20 cellular contexts compared by ENCODE assay signal in genomic region chr12:49889361-49890095, GRCh38. TPM values are rescaled to one million over a fixed set of nuclear protein-coding genes. Genes with fewer than 3 reads are reported as not detected.
DNase-seq lines count a peak whose midpoint lies in the region; ATAC-seq, FAIRE-seq and TF ChIP-seq lines count a peak whose summit lies in the region.
"Had no signal": no experiment of that assay in that cellular context is flagged by ENCODE, and none has a peak within 500 bp of the region (broad histone marks: within the 10 kb centered on the region; RNA-seq: fewer than 3 reads in every experiment).

No MANE protein-coding gene starts in this region.

- H2BK120ac ChIP-seq in H1 (replicated peaks; ENCODE audit: low read depth, low read length) = no peak overlapping the region
- H2BK120ac ChIP-seq in trophoblast cell (ENCODE audit: insufficient read depth, low read length, poor library complexity) = no peak overlapping the region

- FAIRE-seq in H1 (lab: Jason Lieb, UNC) = no peak
- FAIRE-seq: A549, HTR-8/SVneo, K562 had no signal

- H2BK5ac ChIP-seq in H1 (ENCODE audit: low read depth, low read length) (no peak overlapping the region), trophoblast cell (ENCODE audit: low read depth, low read length, poor library complexity) (no peak overlapping the region)

- H4K20me1 ChIP-seq in Karpas-422 (ENCODE audit: insufficient read depth, low read depth, low read length) (no peaks in the 10 kb centered on the region), H1 (replicated peaks in 1 of 2; ENCODE audit: control insufficient read depth in 1 of 2, insufficient read depth in 2 of 2, low read length in 2 of 2) (no peaks in the 10 kb centered on the region)

- no peak overlapping the region for H4K12ac ChIP-seq in trophoblast cell (ENCODE audit: low read depth, low read length)

- H2AK5ac ChIP-seq in H1 (ENCODE audit: low read depth, low read length) (no peak overlapping the region), trophoblast cell (ENCODE audit: low read length) (no peak overlapping the region)

- peaks cover 92% of the 10 kb centered on the region for H3K4me1 ChIP-seq in Karpas-422 (ENCODE audit: low read length)
- peaks cover 0 to 21% (median 10%) of the 10 kb centered on the region in 4 experiments; a peak in 6 of 7 replicates for H3K4me1 ChIP-seq in H1 (replicated peaks in 1 of 4; ENCODE audit: control insufficient read depth in 3 of 4, insufficient read depth in 4 of 4, low read length in 3 of 4)
- H3K4me1 ChIP-seq in trophoblast cell (ENCODE audit: control insufficient read depth in 1 of 2, insufficient read depth in 2 of 2, low read length in 2 of 2) = no peaks in the 10 kb centered on the region

- H3K18ac ChIP-seq in H1 (ENCODE audit: extremely low read depth, low read length) (no peak overlapping the region), trophoblast cell (ENCODE audit: low read length) (no peak overlapping the region)

- no peaks in the 10 kb centered on the region; the same call in 1 of the 2 replicates for H3K23me2 ChIP-seq in H1 (ENCODE audit: low read depth, low read length)

- no peak overlapping the region for H2BK20ac ChIP-seq in H1 (ENCODE audit: low read length)

- no peak for TF ChIP-seq EP300 in H1 (IDR thresholded peaks at IDR 0.05; ENCODE audit: borderline replicate concordance in 1 of 2, low read depth in 2 of 2, low read length in 2 of 2)

- H4K5ac ChIP-seq in H1 (ENCODE audit: insufficient read length, low read depth, low read length) = no peak overlapping the region

- 93% methylated on average over 10 of the region's 10 CpGs; no CpG with 5 or more reads in 1 of the 2 experiments for WGBS in H1 (ENCODE audit: extremely low coverage in 1 of 2, insufficient coverage in 1 of 2, insufficient read length in 1 of 2, insufficient replicate concordance in 2 of 2, low coverage in 1 of 2, low lambda C conversion rate in 2 of 2, missing lambda C conversion rate in 1 of 2), 2 experiments
- WGBS in trophoblast cell (ENCODE audit: extremely low coverage, insufficient coverage, insufficient read length) = no CpG with 5 or more reads among the region's 10 CpGs

- H3K79me1 ChIP-seq in H1 (ENCODE audit: low read depth, low read length) (no peaks in the 10 kb centered on the region; the same call in 1 of the 2 replicates), trophoblast cell (ENCODE audit: low read length) (no peaks in the 10 kb centered on the region)

- no peak for TF ChIP-seq POLR2A in H1 (IDR thresholded peaks at IDR 0.05; ENCODE audit: control extremely low read depth in 1 of 2, low read depth in 2 of 2, low read length in 2 of 2)

- H4K91ac ChIP-seq in H1 (replicated peaks; ENCODE audit: insufficient read length, low read length) = no peak overlapping the region
- no peak overlapping the region for H4K91ac ChIP-seq in trophoblast cell (ENCODE audit: low read depth, low read length)

- H3K4me3 ChIP-seq in Karpas-422 (ENCODE audit: low read length) = no peak overlapping the region
- H3K4me3 ChIP-seq in H1 (ENCODE audit: extremely low read depth in 1 of 4, insufficient read depth in 2 of 4, low read depth in 3 of 4, low read length in 4 of 4) = no peak overlapping the region
- peak overlapping the region; percentile 54 for H3K4me3 ChIP-seq in trophoblast cell (ENCODE audit: low read depth, low read length)
- H3K4me3 ChIP-seq: A549, K562, MG63, SK-N-MC had no signal

- peak overlapping the region; percentile 35 for H3K4me2 ChIP-seq in Karpas-422 (ENCODE audit: low read depth, low read length, poor library complexity, severe bottlenecking)
- H3K4me2 ChIP-seq in H1 (ENCODE audit: insufficient read depth in 1 of 2, low read depth in 2 of 2, low read length in 2 of 2) = no peak overlapping the region
- no peak overlapping the region for H3K4me2 ChIP-seq in trophoblast cell (ENCODE audit: low read length)
- H3K4me2 ChIP-seq: A549 had no signal

- H3K23ac ChIP-seq in H1 (ENCODE audit: insufficient read length) (no peak overlapping the region), trophoblast cell (ENCODE audit: low read length) (no peak overlapping the region)

- no peaks in the 10 kb centered on the region for H3K9me2 ChIP-seq in Karpas-422 (replicated peaks; ENCODE audit: insufficient read depth, low read length)

- H4K8ac ChIP-seq in H1 (ENCODE audit: extremely low read depth, insufficient read depth, low read length) = no peak overlapping the region
- H4K8ac ChIP-seq in trophoblast cell (ENCODE audit: low read depth, low read length) = no peak overlapping the region

- ATAC-seq in HG03039 (IDR thresholded peaks at IDR 0.05; ENCODE audit: unreplicated experiment) (no peak), HG02981 (IDR thresholded peaks at IDR 0.05; ENCODE audit: unreplicated experiment) (no peak)
- ATAC-seq: A549, HCT116, Panc1 had no signal

- no peaks in the 10 kb centered on the region for H3K79me2 ChIP-seq in Karpas-422 (ENCODE audit: low read length)
- H3K79me2 ChIP-seq in H1 (ENCODE audit: control insufficient read depth in 1 of 2, insufficient read depth in 2 of 2, low read length in 2 of 2) = no peaks in the 10 kb centered on the region
- no peaks in the 10 kb centered on the region for H3K79me2 ChIP-seq in trophoblast cell (ENCODE audit: control insufficient read depth, insufficient read depth, low read length, poor library complexity)

- H3K4ac ChIP-seq in H1 (replicated peaks; ENCODE audit: insufficient read length, low read depth, low read length) (no peak overlapping the region), trophoblast cell (ENCODE audit: low read depth, low read length) (no peak overlapping the region)

- TF ChIP-seq CTCF in 22Rv1 (IDR thresholded peaks at IDR 0.05) (no peak), H1 (IDR thresholded peaks at IDR 0.05; ENCODE audit: control extremely low read depth in 1 of 3, insufficient read depth in 1 of 3, low read depth in 1 of 3, low read length in 3 of 3) (no peak)

- H2BK12ac ChIP-seq in H1 (ENCODE audit: low read depth, low read length) (0 out of 2 replicates have a peak overlapping the region, but pooled peaks have one; percentile 5), trophoblast cell (ENCODE audit: low read length) (no peak overlapping the region)

- H3K36me3 ChIP-seq in Karpas-422 (ENCODE audit: insufficient read depth, low read length) = peaks cover 4% of the 10 kb centered on the region; the same call in 1 of the 2 replicates
- H3K36me3 ChIP-seq in H1 (ENCODE audit: control insufficient read depth in 2 of 4, insufficient read depth in 4 of 4, low read length in 3 of 4) = no peaks in the 10 kb centered on the region
- H3K36me3 ChIP-seq in trophoblast cell (ENCODE audit: control insufficient read depth in 1 of 2, insufficient read depth in 2 of 2, low read length in 2 of 2) = no peaks in the 10 kb centered on the region
- H3K36me3 ChIP-seq: MG63 had no signal

- CTCF ChIA-PET in H1 (lab: Charles Lee; ENCODE audit: partially characterized antibody) = interaction anchor here (0.9 to 4.3 kb wide), 10 partner anchors 8 to 246 kb away, joined by 3 to 16 read pairs (median 4); no protein-coding TSS in a partner anchor

- H3K27me3 ChIP-seq in Karpas-422 (ENCODE audit: low read length) (no peaks in the 10 kb centered on the region), H1 (replicated peaks in 1 of 4; ENCODE audit: control insufficient read depth in 3 of 4, extremely low read depth in 1 of 4, insufficient read depth in 3 of 4, low read length in 3 of 4) (no peaks in the 10 kb centered on the region), trophoblast cell (ENCODE audit: insufficient read depth, low read length) (no peaks in the 10 kb centered on the region)

- no peak for TF ChIP-seq RAD21 in H1 (IDR thresholded peaks at IDR 0.05 in 1 of 2, conservative IDR thresholded peaks at IDR 0.05 in 1 of 2; ENCODE audit: low read depth in 2 of 2, low read length in 2 of 2)

- DNase-seq in Karpas-422 = no peak
- no peak for DNase-seq in H1 (ENCODE audit: low read depth in 1 of 2, low spot score in 2 of 2)
- DNase-seq in trophoblast cell = no peak
- no peak for DNase-seq in glomerular visceral epithelial cell (ENCODE audit: extremely low spot score)
- DNase-seq: AML-193, C1 segment of cervical spinal cord, GOT3, MG63, NCI-H446 treated with DMSO at 0.1 percent for 48 hours had no signal

- H2AFZ ChIP-seq in Karpas-422 (ENCODE audit: low read length) (no peak overlapping the region), H1 (ENCODE audit: low read length) (no peak overlapping the region), trophoblast cell (ENCODE audit: insufficient read depth, low read length, poor library complexity) (no peak overlapping the region)

- H3K9ac ChIP-seq in Karpas-422 (ENCODE audit: low read length) (peak overlapping the region; percentile 51), H1 (replicated peaks in 1 of 4; ENCODE audit: extremely low read depth in 1 of 4, low read depth in 3 of 4, low read length in 3 of 4) (no peak overlapping the region), trophoblast cell (ENCODE audit: low read length) (no peak overlapping the region)

- no peaks in the 10 kb centered on the region for H3K9me3 ChIP-seq in Karpas-422 (ENCODE audit: low read length)
- no peaks in the 10 kb centered on the region for H3K9me3 ChIP-seq in H1 (ENCODE audit: insufficient read depth in 2 of 2, low read depth in 1 of 2, low read length in 1 of 2)
- H3K9me3 ChIP-seq in trophoblast cell (ENCODE audit: insufficient read depth, low read depth, low read length) = no peaks in the 10 kb centered on the region
- H3K9me3 ChIP-seq: A549, MG63 had no signal

- no peak overlapping the region for H3K56ac ChIP-seq in H1 (replicated peaks; ENCODE audit: insufficient read length, low read depth, low read length)

- peak overlapping the region; percentile 87 for H3K27ac ChIP-seq in 22Rv1
- H3K27ac ChIP-seq in Karpas-422 (ENCODE audit: low read length) = peak overlapping the region; percentile 64
- H3K27ac ChIP-seq in H1 (ENCODE audit: low read depth, low read length) = no peak overlapping the region
- no peak overlapping the region for H3K27ac ChIP-seq in trophoblast cell (ENCODE audit: low read depth, low read length)
- H3K27ac ChIP-seq: RWPE1, SK-N-MC had no signal

- POLR2A ChIA-PET in H1 (lab: Charles Lee; ENCODE audit: partially characterized antibody) = interaction anchor here (2.0 kb wide), 1 partner anchor 11 kb away, joined by 8 read pairs; no protein-coding TSS in a partner anchor

- H2BK15ac ChIP-seq in H1 (ENCODE audit: low read length) = no peak overlapping the region

- H3K14ac ChIP-seq in H1 (ENCODE audit: insufficient read length) (no peak overlapping the region), trophoblast cell (ENCODE audit: low read length) (no peak overlapping the region)

RNA-seq across cellular contexts. Expression of gene FAIM2, which starts 14.2 kb away (rescaled TPM):
- total RNA-seq in Karpas-422 (2014; rRNA removed; shearing (Covaris generic); ENCODE audit: low replicate concordance) = 27.4 and 49.8 TPM in 2 replicates
- 0.89 and 1.4 TPM in 2 replicates for total RNA-seq in H1 (2021; fragmentation: NEBNext Ultra II Directional; extraction: Animal tissue kit (Norgen Biotek cat#: 25700))
- polyA plus RNA-seq in H1 (2011; rRNA removed) = 1.3 and 3.1 TPM in 2 replicates
- polyA plus RNA-seq in H1 (2011; cell fraction: cytosol; rRNA removed) = 1.2 TPM
- 3.7 TPM for polyA plus RNA-seq in H1 (2011; cell fraction: nucleus; rRNA removed)
- 0.22 to 1.3 TPM (median 0.64 TPM) in 4 replicates for polyA plus RNA-seq in H1 (2012, experiment 1 of 2)
- 0.18 TPM for polyA plus RNA-seq in H1 (2012, experiment 2 of 2)
- polyA plus RNA-seq in H1 (2013, experiment 1 of 2) = 0.39 TPM
- 0.33 TPM for polyA plus RNA-seq in H1 (2013, experiment 2 of 2)
- polyA minus RNA-seq in H1 (2011; rRNA and poly(A)+ RNA removed) = 1.2 and 2.2 TPM in 2 replicates
- 2.2 TPM for polyA minus RNA-seq in H1 (2011; cell fraction: cytosol; rRNA and poly(A)+ RNA removed)
- polyA minus RNA-seq in H1 (2011; cell fraction: nucleus; rRNA and poly(A)+ RNA removed) = 0.70 TPM
- not detected in 2 replicates for polyA plus RNA-seq in trophoblast cell (2013)
- total RNA-seq: G401, K562 had no signal

RNA-seq across cellular contexts. Expression of gene BCDIN3D, which starts 46.6 kb away (rescaled TPM):
- 5.8 and 10.2 TPM in 2 replicates for total RNA-seq in Karpas-422 (2014; rRNA removed; shearing (Covaris generic); ENCODE audit: low replicate concordance)
- 2.4 and 2.5 TPM in 2 replicates for total RNA-seq in H1 (2021; fragmentation: NEBNext Ultra II Directional; extraction: Animal tissue kit (Norgen Biotek cat#: 25700))
- polyA plus RNA-seq in H1 (2011; rRNA removed) = 1.6 TPM in 2 replicates
- 2.0 TPM for polyA plus RNA-seq in H1 (2011; cell fraction: cytosol; rRNA removed)
- polyA plus RNA-seq in H1 (2011; cell fraction: nucleus; rRNA removed) = 1.5 TPM
- 1.7 to 3.4 TPM (median 2.0 TPM) in 4 replicates for polyA plus RNA-seq in H1 (2012, experiment 1 of 2)
- 1.7 TPM for polyA plus RNA-seq in H1 (2012, experiment 2 of 2)
- 2.2 TPM for polyA plus RNA-seq in H1 (2013, experiment 1 of 2)
- 2.5 TPM for polyA plus RNA-seq in H1 (2013, experiment 2 of 2)
- 2.4 and 2.7 TPM in 2 replicates for polyA minus RNA-seq in H1 (2011; rRNA and poly(A)+ RNA removed)
- 0.59 TPM for polyA minus RNA-seq in H1 (2011; cell fraction: cytosol; rRNA and poly(A)+ RNA removed)
- polyA minus RNA-seq in H1 (2011; cell fraction: nucleus; rRNA and poly(A)+ RNA removed) = 1.3 TPM
- 1.9 and 2.1 TPM in 2 replicates for polyA plus RNA-seq in trophoblast cell (2013)

Comparison
In these comparisons a context has a peak if more than half of its experiments do, and no peak if none do; other contexts are left out.
1. H3K27ac ChIP-seq: peak in 22Rv1 (single experiment) and Karpas-422 (single experiment); none in H1 (single experiment) and trophoblast cell (single experiment).
2. RNA of gene FAIM2, which starts 14.2 kb away (total RNA-seq): 27.4 to 49.8 TPM in Karpas-422; 0.89 to 1.4 TPM in H1; every median in the first group is over 10 times any median in the second.